Comparison of ENCODE assay signal across 19 cellular contexts in genomic region chr16:67464565-67464964, GRCh38. TPM values are rescaled to one million over a fixed set of nuclear protein-coding genes. Genes with fewer than 3 reads are reported as not detected.
DNase-seq lines count a peak whose midpoint lies in the region; ATAC-seq and TF ChIP-seq lines count a peak whose summit lies in the region.
"Had no signal": no experiment of that assay in that cellular context is flagged by ENCODE, and none has a peak within 500 bp of the region (broad histone marks: within the 10 kb centered on the region; RNA-seq: fewer than 3 reads in every experiment).

No MANE protein-coding gene starts in this region.

- H2BK12ac ChIP-seq in trophoblast cell (ENCODE audit: low read length), result no peak overlapping the region

- H4K91ac ChIP-seq in trophoblast cell (ENCODE audit: low read depth, low read length), result no peak overlapping the region

- no peak overlapping the region for H4K12ac ChIP-seq in trophoblast cell (ENCODE audit: low read depth, low read length)

- H3K9me3 ChIP-seq in trophoblast cell (ENCODE audit: insufficient read depth, low read depth, low read length), result no peaks in the 10 kb centered on the region
- H3K9me3 ChIP-seq: MG63 had no signal

- H3K36me3 ChIP-seq in trophoblast cell (ENCODE audit: control insufficient read depth in 1 of 2, insufficient read depth in 2 of 2, low read length in 2 of 2), result peaks cover 13 to 19% of the 10 kb centered on the region in 2 experiments
- H3K36me3 ChIP-seq: MG63 had no signal

- intact Hi-C loops in left ventricle myocardium superior (cut with micrococcal nuclease), result no loop called here
- intact Hi-C loops in Right ventricle myocardium inferior (cut with DNase I), result no loop called here

- ATAC-seq in left ventricle myocardium superior (no peak), Right ventricle myocardium inferior (no peak), left lobe of liver (peak; percentile 81), HG02938 (IDR thresholded peaks at IDR 0.05; ENCODE audit: unreplicated experiment) (no peak), HG03521 (IDR thresholded peaks at IDR 0.05; ENCODE audit: unreplicated experiment) (no peak), GM21717 (IDR thresholded peaks at IDR 0.05; ENCODE audit: unreplicated experiment) (no peak)
- ATAC-seq: PC-3 had no signal

- H3K4me1 ChIP-seq in trophoblast cell (ENCODE audit: control insufficient read depth in 1 of 2, insufficient read depth in 2 of 2, low read length in 2 of 2), result peaks cover 3 to 4% of the 10 kb centered on the region in 2 experiments

- no peak overlapping the region for H2BK120ac ChIP-seq in trophoblast cell (ENCODE audit: insufficient read depth, low read length, poor library complexity)

- H2BK5ac ChIP-seq in trophoblast cell (ENCODE audit: low read depth, low read length, poor library complexity), result no peak overlapping the region

- H3K9ac ChIP-seq in trophoblast cell (ENCODE audit: low read length), result peak overlapping the region; percentile 15

- no peak overlapping the region for H3K18ac ChIP-seq in trophoblast cell (ENCODE audit: low read length)

- H2AK5ac ChIP-seq in trophoblast cell (ENCODE audit: low read length), result no peak overlapping the region

- DNase-seq in left ventricle myocardium superior (peak; percentile 21), Right ventricle myocardium inferior (ENCODE audit: missing footprints) (no peak), left lobe of liver (ENCODE audit: low spot score) (peak; percentile 69), trophoblast cell (no peak), RWPE1 (ENCODE audit: low spot score) (no peak)
- DNase-seq: GDM1, IMR-90, Karpas-422, MG63, NCI-H1092, NCI-H2081 treated with DMSO at 0.1 percent for 48 hours, NCI-H510A treated with DMSO at 0.1 percent for 48 hours, NCI-H82, PC-3 had no signal

- no peak overlapping the region for H3K14ac ChIP-seq in trophoblast cell (ENCODE audit: low read length)

- TF ChIP-seq CTCF in RWPE1 (conservative IDR thresholded peaks at IDR 0.05; ENCODE audit: low read depth), result no peak

- H3K27ac ChIP-seq in trophoblast cell (ENCODE audit: low read depth, low read length), result no peak overlapping the region
- no peak overlapping the region; the same call in 1 of the 2 replicates for H3K27ac ChIP-seq in RWPE1

- H3K27me3 ChIP-seq in trophoblast cell (ENCODE audit: insufficient read depth, low read length), result no peaks in the 10 kb centered on the region
- H3K27me3 ChIP-seq: MG63 had no signal

- CTCF ChIA-PET in RWPE1 (lab: Yijun Ruan, JAX), result interaction anchor here (0.6 to 0.8 kb wide), 3 partner anchors 8 to 104 kb away, joined by 3 to 4 read pairs (median 4); no protein-coding TSS in a partner anchor

- no peak overlapping the region for H3K4ac ChIP-seq in trophoblast cell (ENCODE audit: low read depth, low read length)

- no CpG with 5 or more reads among the region's 2 CpGs for WGBS in trophoblast cell (ENCODE audit: extremely low coverage, insufficient coverage, insufficient read length)

- no peak overlapping the region for H2AFZ ChIP-seq in trophoblast cell (ENCODE audit: insufficient read depth, low read length, poor library complexity)

- H3K4me2 ChIP-seq in trophoblast cell (ENCODE audit: low read length), result no peak overlapping the region

- no peak overlapping the region for H4K8ac ChIP-seq in trophoblast cell (ENCODE audit: low read depth, low read length)

- H3K23ac ChIP-seq in trophoblast cell (ENCODE audit: low read length), result no peak overlapping the region

- POLR2A ChIA-PET in RWPE1 (lab: Yijun Ruan, JAX; ENCODE audit: low non-redundant PET), result no interaction called here

- H3K79me1 ChIP-seq in trophoblast cell (ENCODE audit: low read length), result no peaks in the 10 kb centered on the region

- H3K4me3 ChIP-seq in trophoblast cell (ENCODE audit: low read depth, low read length), result no peak overlapping the region
- H3K4me3 ChIP-seq: MG63 had no signal

- H3K79me2 ChIP-seq in trophoblast cell (ENCODE audit: control insufficient read depth, insufficient read depth, low read length, poor library complexity), result no peaks in the 10 kb centered on the region

RNA-seq across cellular contexts. Expression of gene ATP6V0D1, which starts 16.4 kb away (rescaled TPM):
- total RNA-seq in left ventricle myocardium superior (66.6 TPM), Right ventricle myocardium inferior (67.7 TPM), left lobe of liver (48.2 TPM)
- 101 and 104 TPM in 2 replicates for polyA plus RNA-seq in trophoblast cell (2013)

RNA-seq across cellular contexts. Expression of gene AGRP, which starts 18.8 kb away (rescaled TPM):
- total RNA-seq in left ventricle myocardium superior (not detected), Right ventricle myocardium inferior (not detected), left lobe of liver (not detected)
- polyA plus RNA-seq in trophoblast cell (2013), result not detected in 2 replicates
- total RNA-seq: H1, HT-29, IMR-90, PC-3 had no signal
- polyA plus RNA-seq: H1, IMR-90 had no signal

RNA-seq across cellular contexts. Expression of gene HSD11B2, which starts 33.6 kb away (rescaled TPM):
- total RNA-seq in left ventricle myocardium superior (0.89 TPM), Right ventricle myocardium inferior (0.81 TPM), left lobe of liver (3.1 TPM)
- 20.6 and 23.3 TPM in 2 replicates for polyA plus RNA-seq in trophoblast cell (2013)
- total RNA-seq: IMR-90 had no signal

RNA-seq across cellular contexts. Expression of gene ZDHHC1, which starts 48.3 kb away (rescaled TPM):
- total RNA-seq in left ventricle myocardium superior, result 3.5 TPM
- total RNA-seq in Right ventricle myocardium inferior, result 2.9 TPM
- total RNA-seq in left lobe of liver, result 1.6 TPM
- 1.7 TPM in 2 replicates for polyA plus RNA-seq in trophoblast cell (2013)

Comparison
In these comparisons a context has a peak if more than half of its experiments do, and no peak if none do; other contexts are left out.
1. DNase-seq: peak in left ventricle myocardium superior (single experiment) and left lobe of liver (single experiment); none in Right ventricle myocardium inferior (single experiment), trophoblast cell (0 of 2) and RWPE1 (single experiment).